In genomic region chr7:121499526-121500123, GRCh38 we compare ENCODE assay signal across 22 cellular contexts.
DNase-seq lines count a peak whose midpoint lies in the region; ATAC-seq, FAIRE-seq and TF ChIP-seq lines count a peak whose summit lies in the region.
"Had no signal": no experiment of that assay in that cellular context is flagged by ENCODE, and none has a peak within 500 bp of the region (broad histone marks: within the 10 kb centered on the region; RNA-seq: fewer than 3 reads in every experiment).

No MANE protein-coding gene starts in this region.

- no TSS peak for BruUV-seq in GM12878 (replicated peaks; lab: Mats Ljungman, UMichigan)

- H3K4me1 ChIP-seq in GM12878 (ENCODE audit: control insufficient read depth, insufficient read depth, low read length): no peaks in the 10 kb centered on the region

- no peaks in the 10 kb centered on the region for H3K36me3 ChIP-seq in GM12878 (ENCODE audit: control insufficient read depth in 2 of 2, insufficient read depth in 2 of 2, low read length in 1 of 2)
- H3K36me3 ChIP-seq: ovary had no signal

- intact Hi-C loops in activated naive CD4-positive, alpha-beta T cell treated with anti-CD3 and anti-CD28 coated beads for 36 hours (cut with micrococcal nuclease): loop anchor here (1.0 to 5.0 kb wide), 4 partner anchors 31 to 112 kb away; no protein-coding TSS in a partner anchor
- intact Hi-C loops in GM12878 (cut with micrococcal nuclease; ENCODE audit: unreplicated experiment): loop anchor here (2.0 kb wide), 1 partner anchor 31 kb away; no protein-coding TSS in a partner anchor

- H3K27ac Mint-ChIP-seq in activated naive CD4-positive, alpha-beta T cell treated with anti-CD3 and anti-CD28 coated beads for 36 hours: peak overlapping the region; percentile 14
- no peak overlapping the region for H3K27ac Mint-ChIP-seq in activated CD4-positive, alpha-beta memory T cell treated with anti-CD3 and anti-CD28 coated beads, Interleukin-2, amount 10 ng/mL, durations not matched to agents 7 days and 5 days
- peak overlapping the region; percentile 12 to 50 for H3K27ac Mint-ChIP-seq in stimulated activated naive CD8-positive, alpha-beta T cell treated with anti-CD3 and anti-CD28 coated beads, Interleukin-15, amount 100 ng/mL, for 72 hours
- H3K27ac Mint-ChIP-seq: CD4-positive, CD25-positive, alpha-beta regulatory T cell; IgD-negative memory B cell had no signal

- no peak overlapping the region for H3K4me2 ChIP-seq in GM12878 (ENCODE audit: control insufficient read depth, insufficient read depth)

- no peak overlapping the region for H3K4me3 Mint-ChIP-seq in activated naive CD4-positive, alpha-beta T cell treated with anti-CD3 and anti-CD28 coated beads for 36 hours
- no peak overlapping the region for H3K4me3 Mint-ChIP-seq in activated CD4-positive, alpha-beta memory T cell treated with anti-CD3 and anti-CD28 coated beads, Interleukin-2, amount 10 ng/mL, durations not matched to agents 7 days and 5 days
- peak overlapping the region in 1 of 2 donors; percentile 28 for H3K4me3 Mint-ChIP-seq in stimulated activated naive CD8-positive, alpha-beta T cell treated with anti-CD3 and anti-CD28 coated beads, Interleukin-15, amount 100 ng/mL, for 72 hours
- H3K4me3 Mint-ChIP-seq: IgD-negative memory B cell; natural killer cell treated with Interleukin-12 subunit alpha and Interleukin-12 subunit beta and Interleukin-15 and Interleukin-18, amount 100 ng/mL, for 72 hours had no signal

- no peak for TF ChIP-seq CTCF in GM12878 (IDR thresholded peaks at IDR 0.05 in 2 of 3, conservative IDR thresholded peaks at IDR 0.05 in 1 of 3; ENCODE audit: control insufficient read depth in 2 of 3, extremely low read depth in 1 of 3, insufficient read depth in 1 of 3, low read depth in 3 of 3, low read length in 3 of 3)

- RAD21 ChIA-PET in GM12878 (lab: Charles Lee; ENCODE audit: unreplicated experiment): interaction anchor here (0.7 to 1.3 kb wide), 2 partner anchors 31 to 87 kb away, joined by 3 to 9 read pairs; no protein-coding TSS in a partner anchor

- no peaks in the 10 kb centered on the region for H3K79me2 ChIP-seq in GM12878 (ENCODE audit: control insufficient read depth, insufficient read depth, low read length)

- in situ Hi-C loops in GM12878 (cut with MboI): no loop called here

- POLR2A ChIA-PET in activated CD4-positive, alpha-beta memory T cell treated with anti-CD3 and anti-CD28 coated beads, Interleukin-2, amount 10 ng/mL, durations not matched to agents 7 days and 5 days (lab: Charles Lee): interaction anchor here (1.6 kb wide), 1 partner anchor 30 kb away, joined by 5 read pairs; no protein-coding TSS in a partner anchor
- POLR2A ChIA-PET in GM12878 (lab: Charles Lee): interaction anchor here (0.7 kb wide), 1 partner anchor 112 kb away, joined by 4 read pairs; no protein-coding TSS in a partner anchor

- peaks cover 7% of the 10 kb centered on the region for H3K27me3 Mint-ChIP-seq in activated naive CD4-positive, alpha-beta T cell treated with anti-CD3 and anti-CD28 coated beads for 36 hours (ENCODE audit: low read depth)
- H3K27me3 Mint-ChIP-seq in activated CD4-positive, alpha-beta memory T cell treated with anti-CD3 and anti-CD28 coated beads, Interleukin-2, amount 10 ng/mL, durations not matched to agents 7 days and 5 days: peaks cover 2% of the 10 kb centered on the region
- H3K27me3 Mint-ChIP-seq in stimulated activated naive CD8-positive, alpha-beta T cell treated with anti-CD3 and anti-CD28 coated beads, Interleukin-15, amount 100 ng/mL, for 72 hours: peaks cover 12% of the 10 kb centered on the region
- H3K27me3 Mint-ChIP-seq: natural killer cell treated with Interleukin-12 subunit alpha and Interleukin-12 subunit beta and Interleukin-15 and Interleukin-18, amount 100 ng/mL, for 72 hours had no signal

- FAIRE-seq in GM12878 (lab: Jason Lieb, UNC) (peak; percentile 62), frontal cortex (lab: Jason Lieb, UNC) (no peak)
- FAIRE-seq: G401.6 had no signal

- H3K27me3 ChIP-seq in GM12878 (replicated peaks in 1 of 2; ENCODE audit: control insufficient read depth in 2 of 2, insufficient read depth in 2 of 2, low read length in 1 of 2): no peaks in the 10 kb centered on the region
- H3K27me3 ChIP-seq: ovary had no signal

- H3K36me3 Mint-ChIP-seq in activated naive CD4-positive, alpha-beta T cell treated with anti-CD3 and anti-CD28 coated beads for 36 hours (ENCODE audit: low read depth): peaks cover 3% of the 10 kb centered on the region
- peaks cover 3% of the 10 kb centered on the region for H3K36me3 Mint-ChIP-seq in activated CD4-positive, alpha-beta memory T cell treated with anti-CD3 and anti-CD28 coated beads, Interleukin-2, amount 10 ng/mL, durations not matched to agents 7 days and 5 days (ENCODE audit: low read depth)
- H3K36me3 Mint-ChIP-seq: CD4-positive, CD25-positive, alpha-beta regulatory T cell had no signal

- DNase-seq in activated naive CD4-positive, alpha-beta T cell treated with anti-CD3 and anti-CD28 coated beads for 36 hours: peak; percentile 61
- no peak for DNase-seq in activated naive CD4-positive, alpha-beta T cell treated with anti-CD3 and anti-CD28 coated beads, Interleukin-2, amount 50 U/mL, for 16 hours
- peak; percentile 23 for DNase-seq in activated CD4-positive, alpha-beta memory T cell treated with anti-CD3 and anti-CD28 coated beads, Interleukin-2, amount 10 ng/mL, durations not matched to agents 7 days and 5 days
- DNase-seq in GM12878 (ENCODE audit: low read depth, low spot score) (no peak), frontal cortex (ENCODE audit: low spot score in 2 of 2) (no peak), GM19238 (ENCODE audit: insufficient read length, low spot score) (no peak)
- DNase-seq in stimulated activated naive CD8-positive, alpha-beta T cell treated with anti-CD3 and anti-CD28 coated beads, Interleukin-15, amount 100 ng/mL, for 72 hours: peak; percentile 7 to 45
- DNase-seq: anterior cingulate cortex; caudate nucleus; CD4-positive, CD25-positive, alpha-beta regulatory T cell; DMS153; left ventricle myocardium superior; midbrain; NCI-H146; NCI-H2171 treated with DMSO at 0.1 percent for 48 hours; NCI-H526; ovary; right cardiac atrium; T1000 had no signal

- no peak overlapping the region for H3K27ac ChIP-seq in GM12878 (ENCODE audit: control insufficient read depth, insufficient read depth)
- H3K27ac ChIP-seq: ovary had no signal

- peak; percentile 56 for ATAC-seq in GM12878
- peak; percentile 85 for ATAC-seq in stimulated activated naive CD8-positive, alpha-beta T cell treated with anti-CD3 and anti-CD28 coated beads, Interleukin-15, amount 100 ng/mL, for 72 hours
- ATAC-seq: left ventricle myocardium superior; natural killer cell treated with Interleukin-12 subunit alpha and Interleukin-12 subunit beta and Interleukin-15 and Interleukin-18, amount 100 ng/mL, for 72 hours; right cardiac atrium had no signal

- H3K9me3 Mint-ChIP-seq in activated naive CD4-positive, alpha-beta T cell treated with anti-CD3 and anti-CD28 coated beads for 36 hours: peaks cover 6% of the 10 kb centered on the region
- peaks cover 15% of the 10 kb centered on the region for H3K9me3 Mint-ChIP-seq in activated CD4-positive, alpha-beta memory T cell treated with anti-CD3 and anti-CD28 coated beads, Interleukin-2, amount 10 ng/mL, durations not matched to agents 7 days and 5 days
- peaks cover 10 to 14% of the 10 kb centered on the region in 2 donors for H3K9me3 Mint-ChIP-seq in stimulated activated naive CD8-positive, alpha-beta T cell treated with anti-CD3 and anti-CD28 coated beads, Interleukin-15, amount 100 ng/mL, for 72 hours

- no peak overlapping the region for H3K9ac ChIP-seq in GM12878 (ENCODE audit: control insufficient read depth, insufficient read depth, low read length)

- no peak for TF ChIP-seq RAD21 in GM12878 (IDR thresholded peaks at IDR 0.05; ENCODE audit: insufficient read depth, low read depth, low read length)

- H4K20me1 ChIP-seq in GM12878 (ENCODE audit: control insufficient read depth, insufficient read depth): no peaks in the 10 kb centered on the region

- 43% methylated on average over 4 of the region's 4 CpGs for WGBS in GM12878 (ENCODE audit: insufficient coverage, insufficient replicate concordance, low lambda C conversion rate, missing lambda C conversion rate)

- TF ChIP-seq EP300 in GM12878 (IDR thresholded peaks at IDR 0.05; ENCODE audit: borderline replicate concordance in 1 of 2, control insufficient read depth in 1 of 2, low read depth in 2 of 2, low read length in 2 of 2): no peak

- SMC1A ChIA-PET in GM12878 (lab: Charles Lee; ENCODE audit: uncharacterized antibody, unreplicated experiment): interaction anchor here (0.7 to 1.6 kb wide), 7 partner anchors 9 to 102 kb away, joined by 3 to 5 read pairs (median 3); no protein-coding TSS in a partner anchor

- CTCF ChIA-PET in activated naive CD4-positive, alpha-beta T cell treated with anti-CD3 and anti-CD28 coated beads for 36 hours (lab: Charles Lee): interaction anchor here (1.2 kb wide), 1 partner anchor 135 kb away, joined by 3 read pairs; no protein-coding TSS in a partner anchor
- CTCF ChIA-PET in activated CD4-positive, alpha-beta memory T cell treated with anti-CD3 and anti-CD28 coated beads, Interleukin-2, amount 10 ng/mL, durations not matched to agents 7 days and 5 days (lab: Charles Lee): no interaction called here
- CTCF ChIA-PET in GM12878 (lab: Yijun Ruan, JAX): interaction anchor here (1.6 to 2.2 kb wide), 2 partner anchors 12 to 47 kb away, joined by 5 to 6 read pairs; no protein-coding TSS in a partner anchor

- no peak overlapping the region for H2AFZ ChIP-seq in GM12878 (ENCODE audit: control insufficient read depth, low read depth, low read length)

- H3K4me3 ChIP-seq in GM12878: no peak overlapping the region
- H3K4me3 ChIP-seq: ovary had no signal

- no peak for TF ChIP-seq POLR2A in GM12878 (IDR thresholded peaks at IDR 0.05; ENCODE audit: low read depth, low read length)

- H3K9me3 ChIP-seq in GM12878 (replicated peaks; ENCODE audit: control insufficient read depth, insufficient read depth, low read length): no peaks in the 10 kb centered on the region; the same call in 2 of the 3 replicates
- H3K9me3 ChIP-seq: ovary had no signal

- peaks cover 14% of the 10 kb centered on the region for H3K4me1 Mint-ChIP-seq in activated naive CD4-positive, alpha-beta T cell treated with anti-CD3 and anti-CD28 coated beads for 36 hours (ENCODE audit: low read depth)
- peaks cover 17% of the 10 kb centered on the region for H3K4me1 Mint-ChIP-seq in activated CD4-positive, alpha-beta memory T cell treated with anti-CD3 and anti-CD28 coated beads, Interleukin-2, amount 10 ng/mL, durations not matched to agents 7 days and 5 days
- peaks cover 28% of the 10 kb centered on the region for H3K4me1 Mint-ChIP-seq in stimulated activated naive CD8-positive, alpha-beta T cell treated with anti-CD3 and anti-CD28 coated beads, Interleukin-15, amount 100 ng/mL, for 72 hours

TF ChIP-seq in GM12878, 131 proteins besides CTCF, POLR2A, EP300 and RAD21 (continues in another document):
- TF ChIP-seq SIN3A (IDR thresholded peaks at IDR 0.05; ENCODE audit: low read depth, low read length) (no peak), SMARCA5 (IDR thresholded peaks at IDR 0.05) (no peak), STAT3 (IDR thresholded peaks at IDR 0.05; ENCODE audit: low read depth, low read length) (no peak), PAX5 (IDR thresholded peaks at IDR 0.05; ENCODE audit: borderline replicate concordance, low read depth, low read length) (no peak)

Comparison
In these comparisons a context has a peak if more than half of its experiments do, and no peak if none do; other contexts are left out.
1. DNase-seq: peak in activated naive CD4-positive, alpha-beta T cell treated with anti-CD3 and anti-CD28 coated beads for 36 hours (single experiment), activated CD4-positive, alpha-beta memory T cell treated with anti-CD3 and anti-CD28 coated beads, Interleukin-2, amount 10 ng/mL, durations not matched to agents 7 days and 5 days (single experiment) and stimulated activated naive CD8-positive, alpha-beta T cell treated with anti-CD3 and anti-CD28 coated beads, Interleukin-15, amount 100 ng/mL, for 72 hours (2 of 2); none in activated naive CD4-positive, alpha-beta T cell treated with anti-CD3 and anti-CD28 coated beads, Interleukin-2, amount 50 U/mL, for 16 hours (single experiment), GM12878 (single experiment), frontal cortex (0 of 2) and GM19238 (single experiment).